ENCODE assay signal across 1 cellular context in genomic region chr20:64189530-64189966, GRCh38.
TF ChIP-seq lines count a peak whose summit lies in the region.

No MANE protein-coding gene starts in this region.

TF ChIP-seq in HepG2, 621 proteins besides CTCF, POLR2A, EP300 and RAD21 (continued from another document and continues in another):
- peak; percentile 61; the same call in 1 of the 2 replicates for TF ChIP-seq STAT6 (CRISPR knock-in tag; IDR thresholded peaks at IDR 0.05; ENCODE audit: borderline replicate concordance)
- 0 out of 2 replicates have a peak, but pooled peaks have one; percentile 6 for TF ChIP-seq KLF11 (CRISPR knock-in tag; IDR thresholded peaks at IDR 0.05)
- peak; percentile 51; the same call in 1 of the 2 replicates for TF ChIP-seq ZNF543 (CRISPR knock-in tag; IDR thresholded peaks at IDR 0.05)
- TF ChIP-seq TAF1 (CRISPR knock-in tag; IDR thresholded peaks at IDR 0.05), result 0 out of 2 replicates have a peak, but pooled peaks have one; percentile 22
- no peak for TF ChIP-seq NR3C1 (CRISPR knock-in tag; IDR thresholded peaks at IDR 0.05)
- TF ChIP-seq E2F1 (CRISPR knock-in tag; IDR thresholded peaks at IDR 0.05), result peak; percentile 25; the same call in 1 of the 2 replicates
- TF ChIP-seq ZBTB20 (CRISPR knock-in tag; IDR thresholded peaks at IDR 0.05; ENCODE audit: borderline replicate concordance, low read depth), result peak; percentile 74
- no peak for TF ChIP-seq ZNF18 (CRISPR knock-in tag; IDR thresholded peaks at IDR 0.05; ENCODE audit: insufficient replicate concordance)
- no peak; the same call in 1 of the 2 replicates for TF ChIP-seq TARDBP (CRISPR knock-in tag; IDR thresholded peaks at IDR 0.05)
- no peak for TF ChIP-seq ZNF800 (CRISPR knock-in tag; IDR thresholded peaks at IDR 0.05)
- peak; percentile 58; the same call in 1 of the 2 replicates for TF ChIP-seq ZNF570 (CRISPR knock-in tag; IDR thresholded peaks at IDR 0.05; ENCODE audit: borderline replicate concordance)
- TF ChIP-seq ZNF772 (CRISPR knock-in tag; IDR thresholded peaks at IDR 0.05), result peak; percentile 33; the same call in 1 of the 2 replicates
- TF ChIP-seq PHF5A (CRISPR knock-in tag; IDR thresholded peaks at IDR 0.05; ENCODE audit: low read depth, unreplicated experiment), result no peak
- TF ChIP-seq PLRG1 (conservative IDR thresholded peaks at IDR 0.05), result no peak
- no peak; a peak in 2 of 4 replicates for TF ChIP-seq REST (IDR thresholded peaks at IDR 0.05; ENCODE audit: borderline replicate concordance in 1 of 2, low read depth in 1 of 2, low read length in 2 of 2)
- TF ChIP-seq ZNF777 (CRISPR knock-in tag; IDR thresholded peaks at IDR 0.05), result no peak
- TF ChIP-seq POGK (CRISPR knock-in tag; conservative IDR thresholded peaks at IDR 0.05), result peak; percentile 12; the same call in 1 of the 2 replicates
- TF ChIP-seq DMAP1 (CRISPR knock-in tag; IDR thresholded peaks at IDR 0.05), result 0 out of 2 replicates have a peak, but pooled peaks have one; percentile 29
- no peak for TF ChIP-seq ATRX (CRISPR knock-in tag; IDR thresholded peaks at IDR 0.05; ENCODE audit: borderline replicate concordance)
- TF ChIP-seq ZBTB7A (CRISPR knock-in tag; IDR thresholded peaks at IDR 0.05), result 0 out of 2 replicates have a peak, but pooled peaks have one; percentile 27
- TF ChIP-seq ZNF230 (CRISPR knock-in tag; IDR thresholded peaks at IDR 0.05), result peak; percentile 54; the same call in 1 of the 2 replicates
- TF ChIP-seq TMF1 (CRISPR knock-in tag; IDR thresholded peaks at IDR 0.05; ENCODE audit: low read depth), result no peak
- TF ChIP-seq ZBTB33 (CRISPR knock-in tag; IDR thresholded peaks at IDR 0.05), result no peak
- TF ChIP-seq ELK4 (CRISPR knock-in tag; IDR thresholded peaks at IDR 0.05; ENCODE audit: borderline replicate concordance), result no peak
- no peak for TF ChIP-seq ZNF737 (CRISPR knock-in tag; IDR thresholded peaks at IDR 0.05; ENCODE audit: borderline replicate concordance)
- no peak for TF ChIP-seq ETV5 (CRISPR knock-in tag; IDR thresholded peaks at IDR 0.05; ENCODE audit: borderline replicate concordance)
- no peak for TF ChIP-seq E2F5 (CRISPR knock-in tag; conservative IDR thresholded peaks at IDR 0.05)
- 0 out of 2 replicates have a peak, but pooled peaks have one; percentile 41 for TF ChIP-seq MTA1 (CRISPR knock-in tag; IDR thresholded peaks at IDR 0.05; ENCODE audit: borderline replicate concordance)
- TF ChIP-seq ZNF784 (CRISPR knock-in tag; IDR thresholded peaks at IDR 0.05; ENCODE audit: borderline replicate concordance), result 0 out of 2 replicates have a peak, but pooled peaks have one; percentile 0
- no peak for TF ChIP-seq ZNF232 (CRISPR knock-in tag; IDR thresholded peaks at IDR 0.05; ENCODE audit: borderline replicate concordance)
- TF ChIP-seq ZNF556 (CRISPR knock-in tag; IDR thresholded peaks at IDR 0.05; ENCODE audit: borderline replicate concordance), result 0 out of 2 replicates have a peak, but pooled peaks have one; percentile 36
- no peak for TF ChIP-seq NFIB (CRISPR knock-in tag; IDR thresholded peaks at IDR 0.05; ENCODE audit: borderline replicate concordance)
- no peak for TF ChIP-seq DRAP1 (CRISPR knock-in tag; IDR thresholded peaks at IDR 0.05)
- no peak for TF ChIP-seq CCDC6 (CRISPR knock-in tag; IDR thresholded peaks at IDR 0.05)
- TF ChIP-seq ZNF550 (CRISPR knock-in tag; IDR thresholded peaks at IDR 0.05; ENCODE audit: borderline replicate concordance), result no peak
- 0 out of 2 replicates have a peak, but pooled peaks have one; percentile 4 for TF ChIP-seq ZGPAT (CRISPR knock-in tag; IDR thresholded peaks at IDR 0.05)
- TF ChIP-seq KDM5A (IDR thresholded peaks at IDR 0.05; ENCODE audit: borderline replicate concordance, low read length), result no peak
